In the genomic region with DNA sequence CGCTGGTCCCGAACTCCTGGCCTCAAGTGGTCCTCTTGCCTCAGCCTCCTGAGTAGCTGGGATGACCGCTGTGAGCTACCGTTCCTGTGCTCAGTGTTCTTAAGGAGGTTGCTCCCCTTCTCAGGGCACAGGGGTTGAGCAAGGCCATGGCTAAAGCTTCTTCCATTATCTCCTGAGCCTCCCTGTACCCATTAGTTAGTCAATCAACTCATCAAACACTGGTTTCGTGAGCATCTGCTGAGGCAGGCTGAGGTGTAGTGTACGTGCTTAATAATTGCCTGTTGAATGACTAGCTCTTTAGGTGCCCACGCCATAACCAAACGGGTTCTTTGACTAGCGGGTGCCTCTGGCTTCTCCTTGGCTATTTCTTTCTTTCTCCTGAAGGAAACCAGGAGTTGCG, we compare ENCODE assay signal across 1 cellular context.
TF ChIP-seq lines count a peak whose summit lies in the region.

No MANE protein-coding gene starts in this region.

TF ChIP-seq in A549, 52 proteins besides CTCF, POLR2A, EP300 and RAD21 (continued from another document):
- TF ChIP-seq, protein P1, sequence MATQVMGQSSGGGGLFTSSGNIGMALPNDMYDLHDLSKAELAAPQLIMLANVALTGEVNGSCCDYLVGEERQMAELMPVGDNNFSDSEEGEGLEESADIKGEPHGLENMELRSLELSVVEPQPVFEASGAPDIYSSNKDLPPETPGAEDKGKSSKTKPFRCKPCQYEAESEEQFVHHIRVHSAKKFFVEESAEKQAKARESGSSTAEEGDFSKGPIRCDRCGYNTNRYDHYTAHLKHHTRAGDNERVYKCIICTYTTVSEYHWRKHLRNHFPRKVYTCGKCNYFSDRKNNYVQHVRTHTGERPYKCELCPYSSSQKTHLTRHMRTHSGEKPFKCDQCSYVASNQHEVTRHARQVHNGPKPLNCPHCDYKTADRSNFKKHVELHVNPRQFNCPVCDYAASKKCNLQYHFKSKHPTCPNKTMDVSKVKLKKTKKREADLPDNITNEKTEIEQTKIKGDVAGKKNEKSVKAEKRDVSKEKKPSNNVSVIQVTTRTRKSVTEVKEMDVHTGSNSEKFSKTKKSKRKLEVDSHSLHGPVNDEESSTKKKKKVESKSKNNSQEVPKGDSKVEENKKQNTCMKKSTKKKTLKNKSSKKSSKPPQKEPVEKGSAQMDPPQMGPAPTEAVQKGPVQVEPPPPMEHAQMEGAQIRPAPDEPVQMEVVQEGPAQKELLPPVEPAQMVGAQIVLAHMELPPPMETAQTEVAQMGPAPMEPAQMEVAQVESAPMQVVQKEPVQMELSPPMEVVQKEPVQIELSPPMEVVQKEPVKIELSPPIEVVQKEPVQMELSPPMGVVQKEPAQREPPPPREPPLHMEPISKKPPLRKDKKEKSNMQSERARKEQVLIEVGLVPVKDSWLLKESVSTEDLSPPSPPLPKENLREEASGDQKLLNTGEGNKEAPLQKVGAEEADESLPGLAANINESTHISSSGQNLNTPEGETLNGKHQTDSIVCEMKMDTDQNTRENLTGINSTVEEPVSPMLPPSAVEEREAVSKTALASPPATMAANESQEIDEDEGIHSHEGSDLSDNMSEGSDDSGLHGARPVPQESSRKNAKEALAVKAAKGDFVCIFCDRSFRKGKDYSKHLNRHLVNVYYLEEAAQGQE (IDR thresholded peaks at IDR 0.05), result no peak
- TF ChIP-seq HOXB13 (CRISPR knock-in tag; IDR thresholded peaks at IDR 0.05; ENCODE audit: low read depth), result no peak
- no peak for TF ChIP-seq TFCP2L1 (CRISPR knock-in tag; IDR thresholded peaks at IDR 0.05)
